In genomic region chr7:103025341-103025740, GRCh38 we compare ENCODE assay signal across 24 cellular contexts. TPM values are rescaled to one million over a fixed set of nuclear protein-coding genes. Genes with fewer than 3 reads are reported as not detected.
A peak's percentile ranks its signal among the peaks of the same experiment; 100 is the strongest.
DNase-seq lines count a peak whose midpoint lies in the region; ATAC-seq, FAIRE-seq and TF ChIP-seq lines count a peak whose summit lies in the region.
"Had no signal": no experiment of that assay in that cellular context is flagged by ENCODE, and none has a peak within 500 bp of the region (broad histone marks: within the 10 kb centered on the region; RNA-seq: fewer than 3 reads in every experiment).

No MANE protein-coding gene starts in this region.

- intact Hi-C loops in GM12878 (cut with micrococcal nuclease; ENCODE audit: unreplicated experiment), result no loop called here

- H3K4me1 Mint-ChIP-seq in T-cell, result peaks cover 0 to 9% (median 4%) of the 10 kb centered on the region in 3 donors
- H3K4me1 Mint-ChIP-seq: natural killer cell had no signal

- H3K4me2 ChIP-seq in OCI-LY1 (ENCODE audit: low read length) (no peak overlapping the region), GM12878 (ENCODE audit: control insufficient read depth, insufficient read depth) (no peak overlapping the region)

- H3K9me3 ChIP-seq in OCI-LY1 (ENCODE audit: low read length), result 0 out of 2 replicates have a peak, but pooled peaks cover 3% of the 10 kb centered on the region
- no peaks in the 10 kb centered on the region for H3K9me3 ChIP-seq in GM12878 (replicated peaks; ENCODE audit: control insufficient read depth, insufficient read depth, low read length)
- H3K9me3 ChIP-seq: ovary, right atrium auricular region had no signal

- no peaks in the 10 kb centered on the region for H3K27me3 ChIP-seq in OCI-LY1 (ENCODE audit: insufficient read depth, low read length)
- no peaks in the 10 kb centered on the region for H3K27me3 ChIP-seq in GM12878 (replicated peaks in 1 of 2; ENCODE audit: control insufficient read depth in 2 of 2, insufficient read depth in 2 of 2, low read length in 1 of 2)
- H3K27me3 ChIP-seq: ovary, right atrium auricular region had no signal

- H3K79me2 ChIP-seq in OCI-LY1 (ENCODE audit: insufficient read depth, low read length), result no peaks in the 10 kb centered on the region
- H3K79me2 ChIP-seq in GM12878 (ENCODE audit: control insufficient read depth, insufficient read depth, low read length), result no peaks in the 10 kb centered on the region

- no peak for TF ChIP-seq CTCF in OCI-LY1 (IDR thresholded peaks at IDR 0.05; ENCODE audit: low read length)
- TF ChIP-seq CTCF in GM12878 (IDR thresholded peaks at IDR 0.05 in 2 of 3, conservative IDR thresholded peaks at IDR 0.05 in 1 of 3; ENCODE audit: control insufficient read depth in 2 of 3, extremely low read depth in 1 of 3, insufficient read depth in 1 of 3, low read depth in 3 of 3, low read length in 3 of 3), result no peak

- RAD21 ChIA-PET in GM12878 (lab: Charles Lee; ENCODE audit: unreplicated experiment), result no interaction called here

- no peak overlapping the region for H3K9ac ChIP-seq in OCI-LY1 (ENCODE audit: low read length)
- no peak overlapping the region for H3K9ac ChIP-seq in GM12878 (ENCODE audit: control insufficient read depth, insufficient read depth, low read length)

- H4K20me1 ChIP-seq in OCI-LY1 (ENCODE audit: insufficient read depth, low read length) (no peaks in the 10 kb centered on the region), GM12878 (ENCODE audit: control insufficient read depth, insufficient read depth) (no peaks in the 10 kb centered on the region)

- H3K4me1 ChIP-seq in OCI-LY1 (ENCODE audit: insufficient read depth, low read length, severe bottlenecking) (no peaks in the 10 kb centered on the region), GM12878 (ENCODE audit: control insufficient read depth, insufficient read depth, low read length) (no peaks in the 10 kb centered on the region)
- H3K4me1 ChIP-seq: right atrium auricular region had no signal

- DNase-seq in CMK (ENCODE audit: low read depth) (peak; percentile 12), KG1 (lab: John Stamatoyannopoulos, UW) (peak; percentile 1), GM12878 (ENCODE audit: low read depth, low spot score) (no peak), T-cell (no peak), HCEC 1CT (no peak)
- no peak for DNase-seq in stimulated activated CD4-positive, alpha-beta T cell treated with anti-CD3 and anti-CD28 coated beads, Interleukin-2, amount 100 ng/mL, for 24 hours
- DNase-seq: activated CD8-positive, alpha-beta memory T cell treated with anti-CD3 and anti-CD28 coated beads, Interleukin-2, amount 50 U/mL, for 4 hours; activated naive CD8-positive, alpha-beta T cell treated with anti-CD3 and anti-CD28 coated beads, Interleukin-2, amount 50 U/mL, for 24 hours; DMS153; natural killer cell; NCI-H1436 treated with DMSO at 0.1 percent for 48 hours; NCI-H748 treated with DMSO at 0.1 percent for 48 hours; ovary; substantia nigra had no signal

- POLR2A ChIA-PET in GM12878 (lab: Charles Lee) (no interaction called here), T-cell (lab: Charles Lee) (no interaction called here)

- no peak for TF ChIP-seq RAD21 in GM12878 (IDR thresholded peaks at IDR 0.05; ENCODE audit: insufficient read depth, low read depth, low read length)

- H3K36me3 Mint-ChIP-seq in T-cell, result peaks cover 10% of the 10 kb centered on the region
- H3K36me3 Mint-ChIP-seq: CD14-positive monocyte, natural killer cell had no signal

- no peak for TF ChIP-seq EP300 in GM12878 (IDR thresholded peaks at IDR 0.05; ENCODE audit: borderline replicate concordance in 1 of 2, control insufficient read depth in 1 of 2, low read depth in 2 of 2, low read length in 2 of 2)

- in situ Hi-C loops in GM12878 (cut with MboI), result no loop called here

- no peaks in the 10 kb centered on the region for H3F3A ChIP-seq in OCI-LY1 (ENCODE audit: insufficient read depth, low read length)

- H3K27ac ChIP-seq in OCI-LY1 (ENCODE audit: low read depth, low read length, poor library complexity, severe bottlenecking) (no peak overlapping the region), GM12878 (ENCODE audit: control insufficient read depth, insufficient read depth) (no peak overlapping the region)
- H3K27ac ChIP-seq: ovary, right atrium auricular region, VCaP had no signal

- WGBS in GM12878 (ENCODE audit: insufficient coverage, insufficient replicate concordance, low lambda C conversion rate, missing lambda C conversion rate), result 1% methylated on average over 3 of the region's 3 CpGs

- no peak for FAIRE-seq in GM12878 (lab: Jason Lieb, UNC)
- FAIRE-seq: endometrium, H54, RCC 7860, urothelium cell line had no signal

- no peaks in the 10 kb centered on the region for H3K9me2 ChIP-seq in OCI-LY1 (ENCODE audit: low read depth, low read length)

- H3K4me3 Mint-ChIP-seq in T-cell, result no peak overlapping the region
- H3K4me3 Mint-ChIP-seq: activated naive CD8-positive, alpha-beta T cell treated with anti-CD3 and anti-CD28 coated beads, Interleukin-2, amount 50 U/mL, for 24 hours; CD14-positive monocyte; natural killer cell had no signal

- TF ChIP-seq POLR2A in GM12878 (IDR thresholded peaks at IDR 0.05; ENCODE audit: low read depth, low read length), result no peak

- H3K4me3 ChIP-seq in OCI-LY1 (ENCODE audit: low read depth, low read length, poor library complexity, severe bottlenecking), result no peak overlapping the region
- H3K4me3 ChIP-seq in GM12878, result no peak overlapping the region
- H3K4me3 ChIP-seq: ovary, right atrium auricular region had no signal

- ATAC-seq in GM12878, result peak; percentile 56; the same call in 2 of the 3 replicates
- ATAC-seq in GM18861 (IDR thresholded peaks at IDR 0.05; ENCODE audit: unreplicated experiment), result no peak
- no peak for ATAC-seq in T-cell (replicated peaks in 1 of 4)
- ATAC-seq: activated naive CD8-positive, alpha-beta T cell treated with anti-CD3 and anti-CD28 coated beads, Interleukin-2, amount 50 U/mL, for 24 hours; natural killer cell had no signal

- CTCF ChIA-PET in GM12878 (lab: Yijun Ruan, JAX) (no interaction called here), T-cell (lab: Charles Lee) (no interaction called here)

- H3K36me3 ChIP-seq in OCI-LY1 (ENCODE audit: insufficient read depth, low read length), result no peaks in the 10 kb centered on the region
- no peaks in the 10 kb centered on the region for H3K36me3 ChIP-seq in GM12878 (ENCODE audit: control insufficient read depth in 2 of 2, insufficient read depth in 2 of 2, low read length in 1 of 2)
- H3K36me3 ChIP-seq: ovary, right atrium auricular region had no signal

- H2AFZ ChIP-seq in OCI-LY1 (ENCODE audit: low read length), result peak overlapping the region; percentile 44; the same call in 1 of the 2 replicates
- H2AFZ ChIP-seq in GM12878 (ENCODE audit: control insufficient read depth, low read depth, low read length), result no peak overlapping the region

- SMC1A ChIA-PET in GM12878 (lab: Charles Lee; ENCODE audit: uncharacterized antibody, unreplicated experiment), result no interaction called here

- H3K27me3 Mint-ChIP-seq in T-cell, result no peaks in the 10 kb centered on the region
- H3K27me3 Mint-ChIP-seq: activated naive CD8-positive, alpha-beta T cell treated with anti-CD3 and anti-CD28 coated beads, Interleukin-2, amount 50 U/mL, for 24 hours had no signal

- no peak overlapping the region for H3K27ac Mint-ChIP-seq in T-cell
- H3K27ac Mint-ChIP-seq: activated naive CD8-positive, alpha-beta T cell treated with anti-CD3 and anti-CD28 coated beads, Interleukin-2, amount 50 U/mL, for 24 hours; activated T-helper 2 cell treated with anti-CD3 and anti-CD28 coated beads, Interferon-gamma antibody, Interleukin-2, Interleukin-4, amounts not matched to agents 10 μg/mL and 5 μg/mL and 100 μg/mL, durations not matched to agents 14 hours and 24 hours and 36 hours; CD14-positive monocyte; natural killer cell had no signal

- BruUV-seq in GM12878 (replicated peaks; lab: Mats Ljungman, UMichigan), result no TSS peak

- peaks cover 0 to 11% (median 10%) of the 10 kb centered on the region in 3 donors for H3K9me3 Mint-ChIP-seq in T-cell

TF ChIP-seq in GM12878, 131 proteins besides CTCF, POLR2A, EP300 and RAD21 (continues in another document):
- 0 out of 2 replicates have a peak, but pooled peaks have one; percentile 24 for TF ChIP-seq YY1 (IDR thresholded peaks at IDR 0.05; ENCODE audit: low read depth, low read length)

RNA-seq across cellular contexts. Expression of gene FBXL13, which starts 49.3 kb away (rescaled TPM):
- total RNA-seq in GM12878 (2013; cell fraction: nucleolus; rRNA removed), result 4.8 and 4.9 TPM in 2 replicates
- 0.05 and 0.11 TPM in 2 replicates for total RNA-seq in GM12878 (2014; rRNA removed)
- 0.37 and 0.40 TPM in 2 replicates for total RNA-seq in GM12878 (2014; rRNA removed; fragmentation: Illumina TruSeq; extraction: Trizol)
- total RNA-seq in GM12878 (2021), result 0.16 and 0.95 TPM in 2 replicates
- 0.12 TPM for polyA plus RNA-seq in GM12878 (2011; ENCODE audit: low read depth)
- polyA plus RNA-seq in GM12878 (2011; rRNA removed), result 0.64 and 1.8 TPM in 2 replicates
- 0.30 and 0.48 TPM in 2 replicates for polyA plus RNA-seq in GM12878 (2011; cell fraction: cytosol; rRNA removed)
- 0.60 and 0.66 TPM in 2 replicates for polyA plus RNA-seq in GM12878 (2011; cell fraction: nucleus; rRNA removed)
- polyA plus RNA-seq in GM12878 (2012), result 0.24 and 0.32 TPM in 2 replicates
- polyA plus RNA-seq in GM12878 (2014; fragmentation: Illumina TruSeq; extraction: Trizol), result 0.16 and 0.63 TPM in 2 replicates
- under 1 TPM; 0.08 to 0.16 TPM for polyA plus RNA-seq in GM12878 (2014; fragmentation: Nextera tagmentation; extraction: Ambion mirVana)
- 0.22 TPM in 1 of 2 replicates, not detected in the other for polyA plus RNA-seq in GM12878 (2014; rRNA removed)
- polyA plus RNA-seq in GM12878 (2016; fragmentation: Nextera tagmentation; extraction: Ambion mirVana), result under 1 TPM in 1 of 2 experiments, not detected in 1; 0.40 TPM
- polyA minus RNA-seq in GM12878 (2011; rRNA and poly(A)+ RNA removed), result 0.66 and 0.98 TPM in 2 replicates
- not detected in 2 replicates for polyA minus RNA-seq in GM12878 (2011; cell fraction: cytosol; rRNA and poly(A)+ RNA removed)
- 1.2 and 1.6 TPM in 2 replicates for polyA minus RNA-seq in GM12878 (2011; cell fraction: nucleus; rRNA and poly(A)+ RNA removed)
- 1 to 10 TPM; 1.3 to 2.7 (median 1.4) TPM for total RNA-seq in T-cell
- polyA plus RNA-seq: CD14-positive monocyte had no signal

RNA-seq across cellular contexts. Expression of gene ARMC10, which starts 49.6 kb away (rescaled TPM):
- 30.1 and 31.0 TPM in 2 replicates for total RNA-seq in GM12878 (2013; cell fraction: nucleolus; rRNA removed)
- total RNA-seq in GM12878 (2014; rRNA removed) (24.5 and 29.4 TPM in 2 replicates), GM12878 (2014; rRNA removed; fragmentation: Illumina TruSeq; extraction: Trizol) (26.7 and 27.8 TPM in 2 replicates), GM12878 (2021) (21.3 and 21.4 TPM in 2 replicates), T-cell (10 to 100 TPM; 16.1 to 24.8 (median 22.8) TPM)
- 10.6 TPM for polyA plus RNA-seq in GM12878 (2011; ENCODE audit: low read depth)
- polyA plus RNA-seq in GM12878 (2011; rRNA removed) (38.2 and 57.7 TPM in 2 replicates), GM12878 (2014; fragmentation: Illumina TruSeq; extraction: Trizol) (25.7 and 37.4 TPM in 2 replicates), GM12878 (2014; fragmentation: Nextera tagmentation; extraction: Ambion mirVana) (10 to 100 TPM in 1 of 2 experiments, 1 to 10 TPM in 1; 7.0 to 13.4 TPM), GM12878 (2014; rRNA removed) (21.9 and 22.4 TPM in 2 replicates), GM12878 (2016; fragmentation: Nextera tagmentation; extraction: Ambion mirVana) (10 to 100 TPM; 10.6 to 36.8 TPM)
- 16.2 and 18.9 TPM in 2 replicates for polyA plus RNA-seq in GM12878 (2011; cell fraction: cytosol; rRNA removed)
- 9.7 and 12.9 TPM in 2 replicates for polyA plus RNA-seq in GM12878 (2011; cell fraction: nucleus; rRNA removed)
- polyA plus RNA-seq in GM12878 (2012), result 17.6 and 25.0 TPM in 2 replicates
- polyA minus RNA-seq in GM12878 (2011; rRNA and poly(A)+ RNA removed), result 21.4 and 36.2 TPM in 2 replicates
- polyA minus RNA-seq in GM12878 (2011; cell fraction: cytosol; rRNA and poly(A)+ RNA removed), result 11.5 and 16.3 TPM in 2 replicates
- 7.0 and 10.2 TPM in 2 replicates for polyA minus RNA-seq in GM12878 (2011; cell fraction: nucleus; rRNA and poly(A)+ RNA removed)

Comparison
In these comparisons a context has a peak if more than half of its experiments do, and no peak if none do; other contexts are left out.
1. DNase-seq: peak in CMK (single experiment) and KG1 (single experiment); none in GM12878 (single experiment), T-cell (0 of 34), HCEC 1CT (single experiment) and stimulated activated CD4-positive, alpha-beta T cell treated with anti-CD3 and anti-CD28 coated beads, Interleukin-2, amount 100 ng/mL, for 24 hours (0 of 2).